Comparison of ENCODE assay signal across 15 cellular contexts in the genomic region with DNA sequence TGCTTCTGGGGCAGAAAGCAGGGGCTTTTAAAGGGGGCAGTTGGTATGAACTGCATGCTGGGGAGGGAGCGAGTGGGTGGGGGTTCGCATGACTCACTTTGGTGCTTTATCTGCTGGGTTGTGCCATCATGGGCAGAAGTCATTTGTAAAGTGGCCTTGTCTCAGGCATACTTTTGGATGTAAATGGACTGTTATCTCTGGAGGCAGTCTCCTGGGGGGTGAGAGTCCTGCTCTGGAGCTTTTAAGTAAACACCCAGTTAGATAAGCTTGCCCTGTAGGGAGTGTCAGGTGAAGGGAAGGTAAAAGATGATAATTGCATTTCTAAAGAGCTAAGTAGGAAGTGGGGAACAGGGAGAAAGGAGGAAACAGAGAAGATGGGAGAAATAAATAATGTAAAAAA. TPM values are rescaled to one million over a fixed set of nuclear protein-coding genes. Genes with fewer than 3 reads are reported as not detected.
DNase-seq lines count a peak whose midpoint lies in the region; ATAC-seq and TF ChIP-seq lines count a peak whose summit lies in the region.
"Had no signal": no experiment of that assay in that cellular context is flagged by ENCODE, and none has a peak within 500 bp of the region (broad histone marks: within the 10 kb centered on the region; RNA-seq: fewer than 3 reads in every experiment).

No MANE protein-coding gene starts in this region.

- TF ChIP-seq POLR2A in NB4 (IDR thresholded peaks at IDR 0.05; ENCODE audit: extremely low read depth, insufficient read length) (no peak), sigmoid colon (IDR thresholded peaks at IDR 0.05) (no peak)

- no peak overlapping the region for H3K27ac ChIP-seq in sigmoid colon
- H3K27ac ChIP-seq: thoracic aorta had no signal

- no peak for TF ChIP-seq CTCF in NB4 (IDR thresholded peaks at IDR 0.05; ENCODE audit: low read depth, low read length)
- no peak for TF ChIP-seq CTCF in progenitor cell of endocrine pancreas (IDR thresholded peaks at IDR 0.05; ENCODE audit: unreplicated experiment)
- TF ChIP-seq CTCF in sigmoid colon (IDR thresholded peaks at IDR 0.05): no peak

- peaks cover 23 to 24% of the 10 kb centered on the region in 2 donors for H3K27me3 Mint-ChIP-seq in effector memory CD8-positive, alpha-beta T cell
- H3K27me3 Mint-ChIP-seq in progenitor cell of endocrine pancreas: no peaks in the 10 kb centered on the region

- DNase-seq in activated CD8-positive, alpha-beta memory T cell treated with anti-CD3 and anti-CD28 coated beads, Interleukin-2, amount 50 U/mL, for 4 hours: peak; percentile 26
- no peak for DNase-seq in activated CD8-positive, alpha-beta memory T cell treated with anti-CD3 and anti-CD28 coated beads for 24 hours
- DNase-seq in NB4 (ENCODE audit: low read depth) (peak; percentile 34), progenitor cell of endocrine pancreas (ENCODE audit: low spot score, unreplicated experiment) (no peak), ecto neural progenitor cell (ENCODE audit: low spot score) (no peak), sigmoid colon (no peak), H7 (no peak)
- DNase-seq in effector memory CD8-positive, alpha-beta T cell: no peak
- DNase-seq: activated gamma-delta T cell treated with Interleukin-2 at 50 U/mL for 16 hours, foreskin fibroblast, left cardiac atrium, NCI-H2029, posterior cingulate gyrus, T-helper 9 cell had no signal

- no peaks in the 10 kb centered on the region for H3K9me3 Mint-ChIP-seq in effector memory CD8-positive, alpha-beta T cell
- H3K9me3 Mint-ChIP-seq in progenitor cell of endocrine pancreas (ENCODE audit: low read depth): no peaks in the 10 kb centered on the region

- peak overlapping the region; percentile 42 to 96 for H3K27ac Mint-ChIP-seq in effector memory CD8-positive, alpha-beta T cell
- H3K27ac Mint-ChIP-seq in progenitor cell of endocrine pancreas: peak overlapping the region; percentile 15

- no peaks in the 10 kb centered on the region for H3K9me3 ChIP-seq in sigmoid colon
- H3K9me3 ChIP-seq: thoracic aorta had no signal

- no peak for TF ChIP-seq EP300 in sigmoid colon (IDR thresholded peaks at IDR 0.05)

- no peaks in the 10 kb centered on the region for H3K27me3 ChIP-seq in sigmoid colon
- H3K27me3 ChIP-seq in H7 (ENCODE audit: control insufficient read depth, insufficient read depth, low read length): no peaks in the 10 kb centered on the region

- H3K36me3 ChIP-seq in sigmoid colon (peaks cover 0 to 7% (median 0%) of the 10 kb centered on the region in 4 donors), H7 (replicated peaks; ENCODE audit: control insufficient read depth, insufficient read depth, low read length) (peaks cover 1% of the 10 kb centered on the region; the same call in 1 of the 2 replicates)

- peaks cover 0 to 29% (median 21%) of the 10 kb centered on the region in 4 donors for H3K4me1 ChIP-seq in sigmoid colon

- peaks cover 12% of the 10 kb centered on the region for H3K36me3 Mint-ChIP-seq in effector memory CD8-positive, alpha-beta T cell (ENCODE audit: insufficient read depth)
- H3K36me3 Mint-ChIP-seq in progenitor cell of endocrine pancreas (ENCODE audit: insufficient read depth): peaks cover 2% of the 10 kb centered on the region

- intact Hi-C loops in sigmoid colon (cut with DNase I): loop anchor here (10.0 kb wide), 1 partner anchor 338 kb away; the partner anchor contains the start of gene STN1

- peak overlapping the region in 1 of 2 donors; percentile 97 for H3K4me3 Mint-ChIP-seq in effector memory CD8-positive, alpha-beta T cell
- peak overlapping the region; percentile 91 for H3K4me3 Mint-ChIP-seq in progenitor cell of endocrine pancreas (ENCODE audit: low read depth)

- H3K4me3 ChIP-seq in NB4 (ENCODE audit: low read depth, low read length): no peak overlapping the region
- H3K4me3 ChIP-seq in sigmoid colon: no peak overlapping the region
- H3K4me3 ChIP-seq in H7 (ENCODE audit: insufficient read depth, low read depth, low read length): no peak overlapping the region

- peaks cover 22 to 34% of the 10 kb centered on the region in 2 donors for H3K4me1 Mint-ChIP-seq in effector memory CD8-positive, alpha-beta T cell (ENCODE audit: low read depth in 2 of 2)
- peaks cover 57% of the 10 kb centered on the region for H3K4me1 Mint-ChIP-seq in progenitor cell of endocrine pancreas (ENCODE audit: low read depth)

- ATAC-seq in effector memory CD8-positive, alpha-beta T cell (replicated peaks): no peak
- ATAC-seq: left cardiac atrium had no signal

- 28 to 79% methylated on average over 2 of the region's 2 CpGs for WGBS in sigmoid colon, 2 donors

RNA-seq across cellular contexts. Expression of gene GSTO1, which starts 1.6 kb away (rescaled TPM):
- total RNA-seq in progenitor cell of endocrine pancreas: 107 and 127 TPM in 2 replicates
- total RNA-seq in sigmoid colon: 100 to 1,000 TPM in 3 of 4 donors, 10 to 100 TPM in 1; 77.5 to 178 (median 131) TPM
- 100 to 1,000 TPM; 107 to 189 (median 141) TPM for polyA plus RNA-seq in sigmoid colon
- 130 and 155 TPM in 2 replicates for total RNA-seq in H7 (2014; rRNA removed; shearing (Covaris generic))

RNA-seq across cellular contexts. Expression of gene GSTO2, which starts 15.9 kb away (rescaled TPM):
- total RNA-seq in progenitor cell of endocrine pancreas (9.6 and 9.8 TPM in 2 replicates), sigmoid colon (1 to 10 TPM in 3 of 4 donors, under 1 TPM in 1; 0.68 to 2.1 (median 1.4) TPM)
- 10 to 100 TPM in 2 of 3 donors, 1 to 10 TPM in 1; 9.7 to 13.2 (median 12.2) TPM for polyA plus RNA-seq in sigmoid colon
- 15.2 and 20.6 TPM in 2 replicates for total RNA-seq in H7 (2014; rRNA removed; shearing (Covaris generic))

RNA-seq across cellular contexts. Expression of gene CFAP43, which starts 20.9 kb away (rescaled TPM):
- 4.7 and 5.4 TPM in 2 replicates for total RNA-seq in progenitor cell of endocrine pancreas
- under 1 TPM; 0.36 to 0.83 (median 0.59) TPM for total RNA-seq in sigmoid colon
- under 1 TPM in 2 of 3 donors, not detected in 1; 0.22 to 0.60 TPM for polyA plus RNA-seq in sigmoid colon
- 0.21 and 0.30 TPM in 2 replicates for total RNA-seq in H7 (2014; rRNA removed; shearing (Covaris generic))

Comparison
In these comparisons a context has a peak if more than half of its experiments do, and no peak if none do; other contexts are left out.
1. DNase-seq: peak in activated CD8-positive, alpha-beta memory T cell treated with anti-CD3 and anti-CD28 coated beads, Interleukin-2, amount 50 U/mL, for 4 hours (single experiment) and NB4 (single experiment); none in activated CD8-positive, alpha-beta memory T cell treated with anti-CD3 and anti-CD28 coated beads for 24 hours (single experiment), effector memory CD8-positive, alpha-beta T cell (0 of 3), progenitor cell of endocrine pancreas (single experiment), ecto neural progenitor cell (single experiment), sigmoid colon (single experiment) and H7 (single experiment).